Comparison of ENCODE assay signal across 28 cellular contexts in the genomic region with DNA sequence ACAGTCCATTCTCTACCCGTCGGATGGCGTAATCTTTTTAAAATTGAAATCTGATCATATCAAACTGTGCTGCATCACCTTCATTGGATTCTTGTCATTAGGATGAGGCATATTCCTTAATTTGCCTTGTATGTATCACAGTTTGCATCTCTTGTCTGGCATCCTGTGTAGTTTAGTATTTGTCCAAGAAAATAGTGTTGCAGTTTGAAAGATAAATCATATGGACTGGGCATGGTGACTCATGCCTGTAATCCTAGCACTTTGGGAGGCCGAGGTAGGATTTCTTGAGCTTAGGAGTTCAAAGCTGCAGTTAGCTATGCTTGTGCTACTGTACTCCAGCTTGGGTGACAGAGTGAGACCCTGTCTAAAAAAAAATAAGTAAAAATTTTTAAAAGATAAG. TPM values are rescaled to one million over a fixed set of nuclear protein-coding genes. Genes with fewer than 3 reads are reported as not detected.
DNase-seq lines count a peak whose midpoint lies in the region; ATAC-seq, FAIRE-seq and TF ChIP-seq lines count a peak whose summit lies in the region.
"Had no signal": no experiment of that assay in that cellular context is flagged by ENCODE, and none has a peak within 500 bp of the region (broad histone marks: within the 10 kb centered on the region; RNA-seq: fewer than 3 reads in every experiment).

No MANE protein-coding gene starts in this region.

- H3K27me3 ChIP-seq in IMR-90 (ENCODE audit: control insufficient read depth, insufficient read depth, low read length) (no peaks in the 10 kb centered on the region), K562 (ENCODE audit: control insufficient read depth in 2 of 2, insufficient read depth in 2 of 2, low read length in 2 of 2) (no peaks in the 10 kb centered on the region)
- H3K27me3 ChIP-seq: gastroesophageal sphincter, ovary had no signal

- ATAC-seq in IMR-90 (ENCODE audit: low read depth) (peak; percentile 87), K562 (peak; percentile 23; the same call in 2 of the 3 replicates), memory B cell (ENCODE audit: low read depth) (no peak)
- ATAC-seq in natural killer cell treated with Interleukin-12 subunit alpha and Interleukin-12 subunit beta and Interleukin-15 and Interleukin-18, amount 100 ng/mL, for 72 hours, result no peak
- ATAC-seq: activated naive CD4-positive, alpha-beta T cell treated with anti-CD3 and anti-CD28 coated beads, Interleukin-2, amount 50 U/mL, for 72 hours; gastroesophageal sphincter; left lobe of liver; right cardiac atrium; WTC11 had no signal

- H3K79me1 ChIP-seq in IMR-90 (ENCODE audit: low read depth in 1 of 2, low read length in 2 of 2), result peaks cover 15 to 69% of the 10 kb centered on the region in 2 experiments

- TF ChIP-seq RAD21 in IMR-90 (IDR thresholded peaks at IDR 0.05; ENCODE audit: low read length) (no peak), K562 (CRISPR knock-in tag; conservative IDR thresholded peaks at IDR 0.05 in 1 of 2, IDR thresholded peaks at IDR 0.05 in 1 of 2) (no peak)

- H3K9me1 ChIP-seq in IMR-90 (ENCODE audit: insufficient read depth, low read length), result 0 out of 2 replicates have a peak, but pooled peaks cover 2% of the 10 kb centered on the region
- no peaks in the 10 kb centered on the region for H3K9me1 ChIP-seq in K562 (ENCODE audit: control insufficient read depth, insufficient read depth, low read length)

- POLR2A ChIA-PET in IMR-90 (lab: Charles Lee; ENCODE audit: unreplicated experiment), result no interaction called here
- POLR2A ChIA-PET in K562 (lab: Yijun Ruan, JAX), result interaction anchor here (0.9 kb wide), 2 partner anchors 12 to 59 kb away, joined by 3 read pairs; no protein-coding TSS in a partner anchor

- peaks cover 19% of the 10 kb centered on the region; the same call in 1 of the 2 replicates for H4K20me1 ChIP-seq in IMR-90 (ENCODE audit: insufficient read depth, low read length)
- no peaks in the 10 kb centered on the region for H4K20me1 ChIP-seq in K562 (replicated peaks; ENCODE audit: control insufficient read depth, insufficient read depth, low read length)

- H3K56ac ChIP-seq in IMR-90 (ENCODE audit: extremely low read depth, insufficient read depth, low read length), result no peak overlapping the region

- WGBS in IMR-90 (ENCODE audit: extremely low coverage in 2 of 2, insufficient read length in 1 of 2), 2 experiments, result no CpG with 5 or more reads among the region's 4 CpGs
- 53% methylated on average over 4 of the region's 4 CpGs for WGBS in K562 (ENCODE audit: insufficient coverage, low coverage, missing lambda C conversion rate)

- H3K4me2 ChIP-seq in IMR-90 (ENCODE audit: low read depth, low read length) (no peak overlapping the region), K562 (ENCODE audit: insufficient read depth, low read length) (no peak overlapping the region)

- no peak overlapping the region for H4K8ac ChIP-seq in IMR-90 (ENCODE audit: low read depth in 2 of 2, low read length in 2 of 2)

- no peak overlapping the region for H2AFZ ChIP-seq in IMR-90 (replicated peaks; ENCODE audit: low read length, poor library complexity)
- H2AFZ ChIP-seq in K562 (ENCODE audit: low read depth, low read length), result no peak overlapping the region

- peaks cover 74% of the 10 kb centered on the region for H3K79me2 ChIP-seq in K562 (ENCODE audit: control insufficient read depth, insufficient read depth, low read length)

- H2BK20ac ChIP-seq in IMR-90 (ENCODE audit: low read depth, low read length), result no peak overlapping the region

- H3K9me3 Mint-ChIP-seq in memory B cell, result no peaks in the 10 kb centered on the region
- H3K9me3 Mint-ChIP-seq in natural killer cell treated with Interleukin-12 subunit alpha and Interleukin-12 subunit beta and Interleukin-15 and Interleukin-18, amount 100 ng/mL, for 72 hours, result no peaks in the 10 kb centered on the region
- H3K9me3 Mint-ChIP-seq: activated naive CD4-positive, alpha-beta T cell treated with anti-CD3 and anti-CD28 coated beads, Interleukin-2, amount 50 U/mL, for 72 hours; activated T-helper 2 cell treated with anti-CD3 and anti-CD28 coated beads, Interferon-gamma antibody, Interleukin-2, Interleukin-4, amounts not matched to agents 10 μg/mL and 5 μg/mL and 100 μg/mL, durations not matched to agents 14 hours and 24 hours and 36 hours; immature natural killer cell; mesothelial cell of epicardium; nephron; T-helper 2 cell treated with Interferon-gamma antibody and Interleukin-4, amounts not matched to agents 5 μg/mL and 100 μg/mL, for 36 hours; WTC11 had no signal

- no peak for TF ChIP-seq CTCF in IMR-90 (conservative IDR thresholded peaks at IDR 0.05; ENCODE audit: low read depth, low read length)
- TF ChIP-seq CTCF in K562 (IDR thresholded peaks at IDR 0.05 in 2 of 3, conservative IDR thresholded peaks at IDR 0.05 in 1 of 3; ENCODE audit: insufficient read depth in 2 of 3, low read depth in 1 of 3, low read length in 3 of 3), result no peak

- H3K36me3 ChIP-seq in IMR-90 (ENCODE audit: control insufficient read depth, insufficient read depth, low read length) (no peaks in the 10 kb centered on the region; the same call in 1 of the 2 replicates), K562 (ENCODE audit: control insufficient read depth, insufficient read depth, low read length) (peaks cover 14% of the 10 kb centered on the region)
- H3K36me3 ChIP-seq: gastroesophageal sphincter, ovary had no signal

- no peak overlapping the region for H4K5ac ChIP-seq in IMR-90 (ENCODE audit: low read depth, low read length)

- FAIRE-seq in K562 (lab: Jason Lieb, UNC), result no peak
- FAIRE-seq: GM19239 had no signal

- no peak overlapping the region for H2AK9ac ChIP-seq in IMR-90 (replicated peaks; ENCODE audit: low read depth, low read length, poor library complexity)

- H3K23ac ChIP-seq in IMR-90 (ENCODE audit: low read depth, low read length), result no peak overlapping the region

- peak overlapping the region; percentile 1 for H3K27ac Mint-ChIP-seq in memory B cell
- peak overlapping the region in 1 of 2 donors; percentile 21 for H3K27ac Mint-ChIP-seq in natural killer cell treated with Interleukin-12 subunit alpha and Interleukin-12 subunit beta and Interleukin-15 and Interleukin-18, amount 100 ng/mL, for 72 hours
- H3K27ac Mint-ChIP-seq: activated T-helper 2 cell treated with anti-CD3 and anti-CD28 coated beads, Interferon-gamma antibody, Interleukin-2, Interleukin-4, amounts not matched to agents 10 μg/mL and 5 μg/mL and 100 μg/mL, durations not matched to agents 14 hours and 24 hours and 36 hours; mesothelial cell of epicardium; nephron; T-helper 2 cell treated with Interferon-gamma antibody and Interleukin-4, amounts not matched to agents 5 μg/mL and 100 μg/mL, for 36 hours; WTC11 had no signal

- H4K91ac ChIP-seq in IMR-90 (ENCODE audit: insufficient read depth, low read depth, low read length), result no peak overlapping the region

- no peak for TF ChIP-seq POLR2A in IMR-90 (IDR thresholded peaks at IDR 0.05; ENCODE audit: low read depth, low read length)
- TF ChIP-seq POLR2A in K562 (conservative IDR thresholded peaks at IDR 0.05), result no peak

- H3K18ac ChIP-seq in IMR-90 (ENCODE audit: low read depth, low read length), result no peak overlapping the region

- peak; percentile 55 for DNase-seq in EL
- DNase-seq in IMR-90, result peak; percentile 70
- no peak for DNase-seq in K562 (ENCODE audit: extremely low read depth in 1 of 4, low spot score in 3 of 4)
- DNase-seq in memory B cell (ENCODE audit: low spot score in 2 of 2), result no peak
- no peak for DNase-seq in activated CD4-positive, alpha-beta T cell treated with anti-CD3 and anti-CD28 coated beads for 48 hours
- no peak for DNase-seq in natural killer cell treated with Interleukin-12 subunit alpha and Interleukin-12 subunit beta and Interleukin-15 and Interleukin-18, amount 100 ng/mL, for 72 hours (ENCODE audit: low spot score)
- no peak for DNase-seq in NCI-H226
- DNase-seq in Kasumi-1 (lab: John Stamatoyannopoulos, UW), result no peak
- DNase-seq: Calu3; hippocampal formation; immature natural killer cell; NCI-H1694; NCI-H2171 treated with DMSO at 0.1 percent for 48 hours; NCI-H526 treated with DMSO at 0.1 percent for 48 hours; ovary; right cardiac atrium; stimulated activated CD4-positive, alpha-beta T cell treated with anti-CD3 and anti-CD28 coated beads, Interleukin-4, amount 100 ng/mL, for 4 hours; stimulated activated naive CD4-positive, alpha-beta T cell had no signal

- no peaks in the 10 kb centered on the region; the same call in 1 of the 2 replicates for H3K4me1 ChIP-seq in IMR-90 (ENCODE audit: control insufficient read depth, insufficient read depth, low read length)
- peaks cover 2 to 9% of the 10 kb centered on the region in 2 experiments; a peak in 4 of 5 replicates for H3K4me1 ChIP-seq in K562 (replicated peaks in 1 of 2; ENCODE audit: control insufficient read depth in 2 of 2, insufficient read depth in 2 of 2, low read length in 2 of 2)

- H3K9ac ChIP-seq in IMR-90 (ENCODE audit: low read depth, low read length) (no peak overlapping the region), K562 (ENCODE audit: insufficient read depth in 1 of 2, low read depth in 2 of 2, low read length in 2 of 2) (no peak overlapping the region)

- no peak overlapping the region for H2BK120ac ChIP-seq in IMR-90 (ENCODE audit: low read depth, low read length)

- intact Hi-C loops in IMR-90 (cut with micrococcal nuclease) (loop anchor here (10.0 kb wide), 1 partner anchor 118 kb away; a partner anchor contains a TSS), K562 (cut with micrococcal nuclease) (no loop called here)

- H3K9me3 ChIP-seq in IMR-90 (ENCODE audit: control insufficient read depth, insufficient read depth, low read length) (no peaks in the 10 kb centered on the region), K562 (replicated peaks; ENCODE audit: control insufficient read depth, insufficient read depth, low read depth, low read length) (no peaks in the 10 kb centered on the region)
- H3K9me3 ChIP-seq: gastroesophageal sphincter, ovary had no signal

- CTCF ChIA-PET in IMR-90 (lab: Yijun Ruan, JAX), result no interaction called here
- CTCF ChIA-PET in K562 (lab: Yijun Ruan, JAX; ENCODE audit: low intra/inter-chr PET ratio), result no interaction called here

- H3K27ac ChIP-seq in IMR-90 (ENCODE audit: insufficient read depth, low read length) (no peak overlapping the region), K562 (ENCODE audit: extremely low read depth, low read depth, low read length) (no peak overlapping the region)
- H3K27ac ChIP-seq: C4-2B, gastroesophageal sphincter, ovary had no signal

- no peaks in the 10 kb centered on the region for H3K27me3 Mint-ChIP-seq in memory B cell
- no peaks in the 10 kb centered on the region for H3K27me3 Mint-ChIP-seq in natural killer cell treated with Interleukin-12 subunit alpha and Interleukin-12 subunit beta and Interleukin-15 and Interleukin-18, amount 100 ng/mL, for 72 hours

- no peak overlapping the region for H3K14ac ChIP-seq in IMR-90 (replicated peaks; ENCODE audit: low read depth, low read length)

- H3K4ac ChIP-seq in IMR-90 (ENCODE audit: low read depth, low read length), result no peak overlapping the region

- in situ Hi-C loops in IMR-90 (cut with MboI; ENCODE audit: low sequenced_read_pairs), result no loop called here
- in situ Hi-C loops in K562 (cut with MboI), result no loop called here

- no peak overlapping the region for H3K4me3 Mint-ChIP-seq in memory B cell
- H3K4me3 Mint-ChIP-seq in natural killer cell treated with Interleukin-12 subunit alpha and Interleukin-12 subunit beta and Interleukin-15 and Interleukin-18, amount 100 ng/mL, for 72 hours, result no peak overlapping the region
- H3K4me3 Mint-ChIP-seq: immature natural killer cell; mesothelial cell of epicardium; nephron; T-helper 2 cell treated with Interferon-gamma antibody and Interleukin-4, amounts not matched to agents 5 μg/mL and 100 μg/mL, for 36 hours; WTC11 had no signal

- dilution Hi-C loops in IMR-90 (cut with HindIII; ENCODE audit: low sequenced_read_pairs, unreplicated experiment), result no loop called here

- no peak for TF ChIP-seq EP300 in K562 (IDR thresholded peaks at IDR 0.05; ENCODE audit: low read length)

- peaks cover 14% of the 10 kb centered on the region for H3K36me3 Mint-ChIP-seq in memory B cell
- H3K36me3 Mint-ChIP-seq in natural killer cell treated with Interleukin-12 subunit alpha and Interleukin-12 subunit beta and Interleukin-15 and Interleukin-18, amount 100 ng/mL, for 72 hours, result peaks cover 4% of the 10 kb centered on the region
- H3K36me3 Mint-ChIP-seq: WTC11 had no signal

- H3K4me3 ChIP-seq in IMR-90 (ENCODE audit: insufficient read depth, low read depth, low read length), result no peak overlapping the region
- H3K4me3 ChIP-seq in K562, result no peak overlapping the region
- H3K4me3 ChIP-seq: gastroesophageal sphincter, ovary had no signal

- no peak overlapping the region for H2AK5ac ChIP-seq in IMR-90 (ENCODE audit: low read depth, low read length)

- BruUV-seq in IMR-90 (replicated peaks; lab: Mats Ljungman, UMichigan) (no TSS peak), K562 (replicated peaks; lab: Mats Ljungman, UMichigan) (no TSS peak)

- no peak overlapping the region for H2BK15ac ChIP-seq in IMR-90 (ENCODE audit: low read depth, low read length)

- no peak overlapping the region for H2BK5ac ChIP-seq in IMR-90 (ENCODE audit: low read depth, low read length, poor library complexity, severe bottlenecking)

- peaks cover 14% of the 10 kb centered on the region for H3K4me1 Mint-ChIP-seq in memory B cell
- peaks cover 27 to 35% of the 10 kb centered on the region in 2 donors for H3K4me1 Mint-ChIP-seq in natural killer cell treated with Interleukin-12 subunit alpha and Interleukin-12 subunit beta and Interleukin-15 and Interleukin-18, amount 100 ng/mL, for 72 hours (ENCODE audit: low read depth in 2 of 2)

RNA-seq across cellular contexts. Expression of a gene that starts 5.8 kb away (rescaled TPM):
- total RNA-seq in IMR-90 (2012; rRNA removed) (77.4 and 137 TPM in 2 replicates), K562 (2014; rRNA removed) (259 and 349 TPM in 2 replicates), K562 (2014; rRNA removed; fragmentation: Illumina TruSeq; extraction: Trizol) (418 and 492 TPM in 2 replicates), K562 (2015; rRNA removed; fragmentation: Illumina TruSeq; extraction: Trizol) (374 and 403 TPM in 2 replicates), K562 (2021) (254 and 259 TPM in 2 replicates)
- polyA plus RNA-seq in IMR-90 (2012; rRNA removed) (55.8 and 63.8 TPM in 2 replicates), K562 (2011; rRNA removed) (169 and 299 TPM in 2 replicates), K562 (2014; fragmentation: Illumina TruSeq; extraction: Trizol) (598 and 753 TPM in 2 replicates), K562 (2014; fragmentation: Nextera tagmentation; extraction: Ambion mirVana) (100 to 1,000 TPM; 373 to 662 TPM), K562 (2014; rRNA removed) (240 and 316 TPM in 2 replicates)
- 5.6 and 6.6 TPM in 2 replicates for polyA plus RNA-seq in IMR-90 (2012; cell fraction: cytosol; rRNA removed)
- polyA plus RNA-seq in IMR-90 (2012; cell fraction: nucleus; rRNA removed; ENCODE audit: low replicate concordance), result 1.3 and 10.3 TPM in 2 replicates
- 42.4 and 101 TPM in 2 replicates for total RNA-seq in K562 (2011; cell fraction: chromatin; rRNA removed; ENCODE audit: low replicate concordance)
- 21.6 and 23.8 TPM in 2 replicates for total RNA-seq in K562 (2011; cell fraction: nucleolus; rRNA removed)
- total RNA-seq in K562 (2011; cell fraction: nucleoplasm; rRNA removed), result 42.6 and 45.0 TPM in 2 replicates
- 28.7 and 70.6 TPM in 2 replicates for polyA plus RNA-seq in K562 (2011; cell fraction: cytosol; rRNA removed)
- polyA plus RNA-seq in K562 (2011; cell fraction: nucleus; rRNA removed), result 9.9 and 15.9 TPM in 2 replicates
- polyA plus RNA-seq in K562 (2012), result 271 and 287 TPM in 2 replicates
- polyA minus RNA-seq in K562 (2011; rRNA and poly(A)+ RNA removed), result 215 and 235 TPM in 2 replicates
- polyA minus RNA-seq in K562 (2011; cell fraction: cytosol; rRNA and poly(A)+ RNA removed), result 129 and 176 TPM in 2 replicates
- polyA minus RNA-seq in K562 (2011; cell fraction: nucleus; rRNA and poly(A)+ RNA removed), result 19.4 and 36.3 TPM in 2 replicates
- 100 to 1,000 TPM; 175 to 205 TPM for total RNA-seq in natural killer cell treated with Interleukin-12 subunit alpha and Interleukin-12 subunit beta and Interleukin-15 and Interleukin-18, amount 100 ng/mL, for 72 hours

RNA-seq across cellular contexts. Expression of a gene that starts 58.6 kb away (rescaled TPM):
- total RNA-seq in IMR-90 (2012; rRNA removed) (84.8 and 121 TPM in 2 replicates), K562 (2014; rRNA removed) (107 TPM in 2 replicates), K562 (2014; rRNA removed; fragmentation: Illumina TruSeq; extraction: Trizol) (151 and 161 TPM in 2 replicates), K562 (2015; rRNA removed; fragmentation: Illumina TruSeq; extraction: Trizol) (147 and 148 TPM in 2 replicates), K562 (2021) (210 and 219 TPM in 2 replicates)
- polyA plus RNA-seq in IMR-90 (2012; rRNA removed) (68.8 and 76.3 TPM in 2 replicates), K562 (2011; rRNA removed) (126 and 162 TPM in 2 replicates), K562 (2014; fragmentation: Illumina TruSeq; extraction: Trizol) (219 and 269 TPM in 2 replicates), K562 (2014; fragmentation: Nextera tagmentation; extraction: Ambion mirVana) (10 to 100 TPM; 63.8 to 75.0 TPM), K562 (2014; rRNA removed) (111 and 132 TPM in 2 replicates)
- 7.5 and 16.8 TPM in 2 replicates for polyA plus RNA-seq in IMR-90 (2012; cell fraction: cytosol; rRNA removed)
- polyA plus RNA-seq in IMR-90 (2012; cell fraction: nucleus; rRNA removed; ENCODE audit: low replicate concordance), result 6.0 and 42.6 TPM in 2 replicates
- 57.0 and 199 TPM in 2 replicates for total RNA-seq in K562 (2011; cell fraction: chromatin; rRNA removed; ENCODE audit: low replicate concordance)
- total RNA-seq in K562 (2011; cell fraction: nucleolus; rRNA removed), result 38.0 and 40.4 TPM in 2 replicates
- 65.7 and 69.3 TPM in 2 replicates for total RNA-seq in K562 (2011; cell fraction: nucleoplasm; rRNA removed)
- 34.0 and 61.3 TPM in 2 replicates for polyA plus RNA-seq in K562 (2011; cell fraction: cytosol; rRNA removed)
- 44.0 and 62.3 TPM in 2 replicates for polyA plus RNA-seq in K562 (2011; cell fraction: nucleus; rRNA removed)
- 105 and 133 TPM in 2 replicates for polyA plus RNA-seq in K562 (2012)
- polyA minus RNA-seq in K562 (2011; rRNA and poly(A)+ RNA removed), result 195 and 213 TPM in 2 replicates
- 105 and 141 TPM in 2 replicates for polyA minus RNA-seq in K562 (2011; cell fraction: cytosol; rRNA and poly(A)+ RNA removed)
- polyA minus RNA-seq in K562 (2011; cell fraction: nucleus; rRNA and poly(A)+ RNA removed), result 21.4 and 47.9 TPM in 2 replicates
- 100 to 1,000 TPM; 127 to 175 TPM for total RNA-seq in natural killer cell treated with Interleukin-12 subunit alpha and Interleukin-12 subunit beta and Interleukin-15 and Interleukin-18, amount 100 ng/mL, for 72 hours

Comparison
In these comparisons a context has a peak if more than half of its experiments do, and no peak if none do; other contexts are left out.
1. DNase-seq: peak in EL (single experiment) and IMR-90 (single experiment); none in K562 (0 of 4), memory B cell (0 of 2), activated CD4-positive, alpha-beta T cell treated with anti-CD3 and anti-CD28 coated beads for 48 hours (single experiment), natural killer cell treated with Interleukin-12 subunit alpha and Interleukin-12 subunit beta and Interleukin-15 and Interleukin-18, amount 100 ng/mL, for 72 hours (single experiment), NCI-H226 (single experiment) and Kasumi-1 (0 of 2).
2. ATAC-seq: peak in IMR-90 (single experiment) and K562 (single experiment); none in memory B cell (single experiment) and natural killer cell treated with Interleukin-12 subunit alpha and Interleukin-12 subunit beta and Interleukin-15 and Interleukin-18, amount 100 ng/mL, for 72 hours (0 of 2).